ENCODE assay signal across 14 cellular contexts in the genomic region with DNA sequence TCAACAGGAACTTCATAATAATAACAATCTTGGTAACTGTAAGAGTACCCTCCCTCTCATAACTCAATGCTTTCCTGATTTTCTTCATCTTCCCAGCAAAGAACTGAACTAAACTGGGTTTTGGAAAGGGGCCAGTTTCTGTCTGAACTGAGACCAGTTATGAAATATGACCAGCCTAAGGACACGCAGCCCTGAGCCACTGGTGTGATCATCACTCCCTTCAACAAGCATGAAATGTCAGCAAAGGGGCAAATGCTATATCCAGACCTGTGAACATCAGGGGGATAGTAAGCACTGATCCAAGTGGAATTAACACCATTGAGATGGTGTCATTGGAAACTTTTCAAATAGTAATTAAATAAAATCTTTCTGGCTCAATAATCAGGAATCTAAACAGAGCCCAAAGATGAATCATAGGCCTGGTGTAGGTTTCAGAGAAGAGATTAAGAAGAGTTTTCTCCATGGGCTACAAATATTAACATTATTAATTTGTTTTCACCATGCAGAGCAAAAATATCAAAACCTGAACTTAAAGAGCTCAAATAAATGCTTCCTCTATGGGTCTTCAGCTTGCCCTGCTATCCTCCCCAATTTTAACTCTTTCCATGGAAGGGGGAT.
A peak's percentile ranks its signal among the peaks of the same experiment; 100 is the strongest.
DNase-seq lines count a peak whose midpoint lies in the region; ATAC-seq and TF ChIP-seq lines count a peak whose summit lies in the region.
"Had no signal": no experiment of that assay in that cellular context is flagged by ENCODE, and none has a peak within 500 bp of the region (broad histone marks: within the 10 kb centered on the region; RNA-seq: fewer than 3 reads in every experiment).

No MANE protein-coding gene starts in this region.

- peaks cover 41% of the 10 kb centered on the region for H3K36me3 Mint-ChIP-seq in WTC11

- H3K4me1 Mint-ChIP-seq in WTC11: peaks cover 41% of the 10 kb centered on the region

- intact Hi-C loops in PC-3 (cut with micrococcal nuclease): no loop called here

- H3K4me2 ChIP-seq in PC-3 (ENCODE audit: low read length): no peak overlapping the region

- ATAC-seq in WTC11: no peak
- ATAC-seq in omental fat pad (ENCODE audit: low FRiP score): peak; percentile 55
- no peak for ATAC-seq in PC-3
- ATAC-seq in HG03045 (IDR thresholded peaks at IDR 0.05; ENCODE audit: unreplicated experiment): no peak

- no peak overlapping the region for H3K27ac ChIP-seq in PC-3 (ENCODE audit: low read length)
- H3K27ac ChIP-seq: vagina had no signal

- DNase-seq in BE2C (peak; percentile 30), WTC11 (ENCODE audit: low spot score) (no peak), fibroblast of peridontal ligament (ENCODE audit: extremely low read depth) (peak; percentile 78), omental fat pad (ENCODE audit: low spot score) (no peak), PC-3 (no peak), DMS153 (lab: John Stamatoyannopoulos, UW) (no peak), NCI-H2227 treated with DMSO at 0.1 percent for 48 hours (lab: John Stamatoyannopoulos, UW) (no peak)
- DNase-seq: activated CD4-positive, alpha-beta T cell treated with anti-CD3 and anti-CD28 coated beads for 4 hours; central memory CD4-positive, alpha-beta T cell; DMS79 treated with DMSO at 0.1 percent for 48 hours; foreskin melanocyte; NCI-H1105 had no signal

- H3K4me3 ChIP-seq in BE2C (ENCODE audit: low read depth, low read length) (no peak overlapping the region), PC-3 (ENCODE audit: low read length) (no peak overlapping the region)
- H3K4me3 ChIP-seq: vagina had no signal

- no peaks in the 10 kb centered on the region for H3K9me2 ChIP-seq in PC-3 (replicated peaks; ENCODE audit: low read length)

- no peaks in the 10 kb centered on the region for H3K79me2 ChIP-seq in PC-3 (ENCODE audit: low read length)

- no peaks in the 10 kb centered on the region for H3F3A ChIP-seq in PC-3 (ENCODE audit: low read length, unreplicated experiment)

- no peak overlapping the region for H3K4me3 Mint-ChIP-seq in WTC11

- no peaks in the 10 kb centered on the region for H3K27me3 Mint-ChIP-seq in WTC11 (ENCODE audit: low read depth)

- BruUV-seq in PC-3 (replicated peaks; lab: Mats Ljungman, UMichigan): no TSS peak

- POLR2A ChIA-PET in WTC11 (lab: Charles Lee): no interaction called here
- POLR2A ChIA-PET in PC-3 (lab: Charles Lee; ENCODE audit: unreplicated experiment): no interaction called here

- H3K27ac Mint-ChIP-seq in WTC11: peak overlapping the region; percentile 46

- H2AFZ ChIP-seq in PC-3 (ENCODE audit: low read length): no peak overlapping the region

- peaks cover 47% of the 10 kb centered on the region for H3K4me1 ChIP-seq in BE2C
- no peaks in the 10 kb centered on the region for H3K4me1 ChIP-seq in PC-3 (ENCODE audit: insufficient read depth, low read length)

- no peaks in the 10 kb centered on the region for H4K20me1 ChIP-seq in PC-3 (ENCODE audit: low read length)

- H3K9me3 Mint-ChIP-seq in WTC11: no peaks in the 10 kb centered on the region

- no peak overlapping the region for H3K9ac ChIP-seq in PC-3 (ENCODE audit: low read length)

- H3K36me3 ChIP-seq in BE2C: peaks cover 6% of the 10 kb centered on the region
- no peaks in the 10 kb centered on the region for H3K36me3 ChIP-seq in PC-3 (ENCODE audit: low read depth, low read length)
- H3K36me3 ChIP-seq: vagina had no signal

- CTCF ChIA-PET in WTC11 (lab: Charles Lee): no interaction called here
- CTCF ChIA-PET in PC-3 (lab: Charles Lee): no interaction called here

- TF ChIP-seq CTCF in BE2C (IDR thresholded peaks at IDR 0.05; ENCODE audit: low read depth, low read length) (no peak), WTC11 (IDR thresholded peaks at IDR 0.05) (no peak), omental fat pad (IDR thresholded peaks at IDR 0.05) (no peak), PC-3 (conservative IDR thresholded peaks at IDR 0.05; ENCODE audit: low read depth, low read length) (no peak)

- no peaks in the 10 kb centered on the region for H3K27me3 ChIP-seq in BE2C
- no peaks in the 10 kb centered on the region for H3K27me3 ChIP-seq in PC-3 (ENCODE audit: low read length)
- H3K27me3 ChIP-seq: vagina had no signal

- H3K9me3 ChIP-seq in BE2C (no peaks in the 10 kb centered on the region), PC-3 (ENCODE audit: low read length) (no peaks in the 10 kb centered on the region)
- H3K9me3 ChIP-seq: vagina had no signal

TF ChIP-seq in WTC11, 78 proteins besides CTCF, POLR2A, EP300 and RAD21:
- TF ChIP-seq, protein P1, sequence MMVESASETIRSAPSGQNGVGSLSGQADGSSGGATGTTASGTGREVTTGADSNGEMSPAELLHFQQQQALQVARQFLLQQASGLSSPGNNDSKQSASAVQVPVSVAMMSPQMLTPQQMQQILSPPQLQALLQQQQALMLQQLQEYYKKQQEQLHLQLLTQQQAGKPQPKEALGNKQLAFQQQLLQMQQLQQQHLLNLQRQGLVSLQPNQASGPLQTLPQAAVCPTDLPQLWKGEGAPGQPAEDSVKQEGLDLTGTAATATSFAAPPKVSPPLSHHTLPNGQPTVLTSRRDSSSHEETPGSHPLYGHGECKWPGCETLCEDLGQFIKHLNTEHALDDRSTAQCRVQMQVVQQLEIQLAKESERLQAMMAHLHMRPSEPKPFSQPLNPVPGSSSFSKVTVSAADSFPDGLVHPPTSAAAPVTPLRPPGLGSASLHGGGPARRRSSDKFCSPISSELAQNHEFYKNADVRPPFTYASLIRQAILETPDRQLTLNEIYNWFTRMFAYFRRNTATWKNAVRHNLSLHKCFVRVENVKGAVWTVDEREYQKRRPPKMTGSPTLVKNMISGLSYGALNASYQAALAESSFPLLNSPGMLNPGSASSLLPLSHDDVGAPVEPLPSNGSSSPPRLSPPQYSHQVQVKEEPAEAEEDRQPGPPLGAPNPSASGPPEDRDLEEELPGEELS (CRISPR knock-in tag; IDR thresholded peaks at IDR 0.05): no peak

Comparison
In these comparisons a context has a peak if more than half of its experiments do, and no peak if none do; other contexts are left out.
1. DNase-seq: peak in BE2C (single experiment) and fibroblast of peridontal ligament (single experiment); none in WTC11 (single experiment), omental fat pad (single experiment), PC-3 (single experiment), DMS153 (single experiment) and NCI-H2227 treated with DMSO at 0.1 percent for 48 hours (single experiment).